In genomic region chr18:55307505-55307904, GRCh38 we compare ENCODE assay signal across 16 cellular contexts.
A peak's percentile ranks its signal among the peaks of the same experiment; 100 is the strongest.
DNase-seq lines count a peak whose midpoint lies in the region; ATAC-seq, FAIRE-seq and TF ChIP-seq lines count a peak whose summit lies in the region.
"Had no signal": no experiment of that assay in that cellular context is flagged by ENCODE, and none has a peak within 500 bp of the region (broad histone marks: within the 10 kb centered on the region; RNA-seq: fewer than 3 reads in every experiment).

No MANE protein-coding gene starts in this region.

- intact Hi-C loops in GM12878 (cut with micrococcal nuclease; ENCODE audit: unreplicated experiment): no loop called here

- no peak for TF ChIP-seq CTCF in GM12878 (IDR thresholded peaks at IDR 0.05 in 2 of 3, conservative IDR thresholded peaks at IDR 0.05 in 1 of 3; ENCODE audit: control insufficient read depth in 2 of 3, extremely low read depth in 1 of 3, insufficient read depth in 1 of 3, low read depth in 3 of 3, low read length in 3 of 3)

- peaks cover 98% of the 10 kb centered on the region for H3K79me2 ChIP-seq in GM12878 (ENCODE audit: control insufficient read depth, insufficient read depth, low read length)

- no peak for TF ChIP-seq EP300 in GM12878 (IDR thresholded peaks at IDR 0.05; ENCODE audit: borderline replicate concordance in 1 of 2, control insufficient read depth in 1 of 2, low read depth in 2 of 2, low read length in 2 of 2)

- no peaks in the 10 kb centered on the region for H4K20me1 ChIP-seq in GM12878 (ENCODE audit: control insufficient read depth, insufficient read depth)

- WGBS in GM12878 (ENCODE audit: insufficient coverage, insufficient replicate concordance, low lambda C conversion rate, missing lambda C conversion rate): 1% methylated on average over 3 of the region's 3 CpGs

- no peak for FAIRE-seq in GM12878 (lab: Jason Lieb, UNC)
- FAIRE-seq: H1 had no signal

- no TSS peak for BruUV-seq in GM12878 (replicated peaks; lab: Mats Ljungman, UMichigan)

- H3K4me2 ChIP-seq in GM12878 (ENCODE audit: control insufficient read depth, insufficient read depth): peak overlapping the region; percentile 56

- H3K4me3 ChIP-seq in GM12878: peak overlapping the region; percentile 29; the same call in 1 of the 2 replicates
- H3K4me3 ChIP-seq: esophagus muscularis mucosa, SJSA1, spleen, thyroid gland had no signal

- CTCF ChIA-PET in GM12878 (lab: Yijun Ruan, JAX): interaction anchor here (1.0 to 6.6 kb wide), 11 partner anchors 10 to 77 kb away, joined by 3 to 44 read pairs (median 5); no protein-coding TSS in a partner anchor

- TF ChIP-seq POLR2A in GM12878 (IDR thresholded peaks at IDR 0.05; ENCODE audit: low read depth, low read length): no peak

- no peak for TF ChIP-seq RAD21 in GM12878 (IDR thresholded peaks at IDR 0.05; ENCODE audit: insufficient read depth, low read depth, low read length)

- ATAC-seq in GM18870 (IDR thresholded peaks at IDR 0.05; ENCODE audit: unreplicated experiment) (peak; percentile 58), GM21390 (IDR thresholded peaks at IDR 0.05; ENCODE audit: unreplicated experiment) (peak; percentile 57), HG03103 (IDR thresholded peaks at IDR 0.05; ENCODE audit: low read depth, unreplicated experiment) (peak; percentile 39), GM12878 (peak; percentile 45)
- ATAC-seq: activated naive CD8-positive, alpha-beta T cell treated with anti-CD3 and anti-CD28 coated beads, Interleukin-2, amount 50 U/mL, for 24 hours had no signal

- no peak overlapping the region for H2AFZ ChIP-seq in GM12878 (ENCODE audit: control insufficient read depth, low read depth, low read length)

- SMC1A ChIA-PET in GM12878 (lab: Charles Lee; ENCODE audit: uncharacterized antibody, unreplicated experiment): interaction anchor here (0.6 to 11.0 kb wide), 11 partner anchors 10 to 185 kb away, joined by 3 to 157 read pairs (median 6); no protein-coding TSS in a partner anchor

- H3K36me3 ChIP-seq in GM12878 (ENCODE audit: control insufficient read depth in 2 of 2, insufficient read depth in 2 of 2, low read length in 1 of 2): peaks cover under 1 to 3% of the 10 kb centered on the region in 2 experiments; a peak in 3 of 4 replicates
- H3K36me3 ChIP-seq: esophagus muscularis mucosa, SJSA1, spleen, thyroid gland had no signal

- no peak overlapping the region for H3K9ac ChIP-seq in GM12878 (ENCODE audit: control insufficient read depth, insufficient read depth, low read length)

- no peak for DNase-seq in GM12878 (ENCODE audit: low read depth, low spot score)
- DNase-seq in NCI-H1105 (lab: John Stamatoyannopoulos, UW): no peak
- no peak for DNase-seq in ACHN
- no peak for DNase-seq in SW480 (ENCODE audit: low spot score)
- no peak for DNase-seq in GOT3 (lab: John Stamatoyannopoulos, UW)
- DNase-seq: activated naive CD8-positive, alpha-beta T cell treated with anti-CD3 and anti-CD28 coated beads, Interleukin-2, amount 50 U/mL, for 24 hours; CD4-positive, alpha-beta memory T cell; NCI-H510A treated with DMSO at 0.1 percent for 48 hours; spleen; thyroid gland had no signal

- no peaks in the 10 kb centered on the region; the same call in 2 of the 3 replicates for H3K9me3 ChIP-seq in GM12878 (replicated peaks; ENCODE audit: control insufficient read depth, insufficient read depth, low read length)
- H3K9me3 ChIP-seq: esophagus muscularis mucosa, SJSA1, spleen, thyroid gland had no signal

- H3K27ac ChIP-seq in GM12878 (ENCODE audit: control insufficient read depth, insufficient read depth): peak overlapping the region; percentile 43
- H3K27ac ChIP-seq: esophagus muscularis mucosa, SJSA1, thyroid gland had no signal

- RAD21 ChIA-PET in GM12878 (lab: Charles Lee; ENCODE audit: unreplicated experiment): interaction anchor here (1.2 to 5.6 kb wide), 5 partner anchors 10 to 73 kb away, joined by 4 to 50 read pairs (median 11); no protein-coding TSS in a partner anchor

- POLR2A ChIA-PET in GM12878 (lab: Charles Lee): interaction anchor here (0.5 to 4.9 kb wide), 4 partner anchors 10 to 39 kb away, joined by 4 to 16 read pairs (median 10); no protein-coding TSS in a partner anchor

- peaks cover 13% of the 10 kb centered on the region; the same call in 1 of the 2 replicates for H3K4me1 ChIP-seq in GM12878 (ENCODE audit: control insufficient read depth, insufficient read depth, low read length)
- H3K4me1 ChIP-seq: SJSA1 had no signal

- H3K27me3 ChIP-seq in GM12878 (replicated peaks in 1 of 2; ENCODE audit: control insufficient read depth in 2 of 2, insufficient read depth in 2 of 2, low read length in 1 of 2): no peaks in the 10 kb centered on the region
- H3K27me3 ChIP-seq: esophagus muscularis mucosa, SJSA1, spleen, thyroid gland had no signal

- in situ Hi-C loops in GM12878 (cut with MboI): loop anchor here (25.0 kb wide), 1 partner anchor 1045 kb away; the partner anchor contains the start of gene POLI
- in situ Hi-C loops in ACHN (cut with HindIII; ENCODE audit: low pct_ligation_motif_present, low pct_unique_long_range_greater_than_20kb, low sequenced_read_pairs): no loop called here

TF ChIP-seq in GM12878, 131 proteins besides CTCF, POLR2A, EP300 and RAD21:
- TF ChIP-seq BHLHE40 (IDR thresholded peaks at IDR 0.05; ENCODE audit: borderline replicate concordance in 1 of 2, low read depth in 2 of 2, low read length in 1 of 2) (peak in 1 of 2 experiments; percentile 72; a peak in 1 of 4 replicates), ZBTB40 (IDR thresholded peaks at IDR 0.05; ENCODE audit: borderline replicate concordance) (no peak), ZNF622 (IDR thresholded peaks at IDR 0.05) (no peak), FOXM1 (IDR thresholded peaks at IDR 0.05; ENCODE audit: low read depth, low read length) (no peak)
